ENCODE assay signal across 8 cellular contexts in the genomic region with DNA sequence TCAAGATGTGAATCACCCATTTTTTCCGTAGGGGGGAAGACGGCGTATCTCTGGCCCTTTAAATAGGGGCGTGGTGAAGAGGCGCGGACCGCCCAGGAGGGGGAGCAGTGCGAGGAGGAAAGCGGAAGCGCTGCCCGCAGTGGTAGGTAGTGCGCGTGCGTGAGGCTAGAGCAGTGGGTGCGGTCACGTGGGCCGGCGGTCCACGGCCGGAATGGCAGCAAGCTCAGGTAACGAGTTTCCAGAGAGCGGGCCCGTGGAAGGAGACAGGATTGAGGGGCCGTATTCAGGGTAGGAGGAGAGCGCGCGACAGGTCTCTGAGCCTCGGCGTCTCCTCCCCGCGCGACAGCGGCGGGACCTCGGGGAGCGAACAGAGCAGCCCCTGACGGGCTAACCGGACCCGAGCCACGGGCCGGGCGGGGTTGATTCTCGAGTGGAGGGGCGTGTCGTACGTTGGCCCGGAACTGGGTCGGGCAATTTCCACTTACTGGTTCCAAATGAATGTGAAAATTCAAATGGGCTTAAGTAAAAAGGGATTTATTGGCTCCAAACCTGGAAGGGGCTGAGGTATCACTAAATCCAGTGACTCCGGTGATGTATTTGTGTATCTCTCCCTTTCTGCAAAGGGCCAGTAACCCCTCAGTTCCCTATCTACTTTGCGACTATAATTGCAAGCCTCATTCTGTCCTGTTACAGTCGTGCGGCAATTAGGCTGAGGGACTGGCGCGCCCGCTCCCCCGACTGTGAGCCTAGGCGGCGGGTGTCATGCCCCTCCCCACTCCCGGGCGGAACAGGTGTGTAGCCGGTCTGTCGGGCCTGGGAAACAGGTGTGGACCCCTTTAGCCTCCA. TPM values are rescaled to one million over a fixed set of nuclear protein-coding genes. Genes with fewer than 3 reads are reported as not detected.
DNase-seq lines count a peak whose midpoint lies in the region; ATAC-seq and TF ChIP-seq lines count a peak whose summit lies in the region.

Gene VPS8 (plus strand): TSS at position 168 of the 846 bp plus-strand sequence. CDS start 12,467 bp downstream, outside the sequence.

- H3K36me3 ChIP-seq in BJ (ENCODE audit: control insufficient read depth, insufficient read depth, low read length) (no peaks in the 10 kb centered on the region), colonic mucosa (no peaks in the 10 kb centered on the region)

- DNase-seq in BJ (ENCODE audit: low read depth) (peak; percentile 75), GM19238 (ENCODE audit: insufficient read length, low spot score) (peak; percentile 88), NCI-H510A treated with DMSO at 0.1 percent for 48 hours (lab: John Stamatoyannopoulos, UW) (peak; percentile 99), colonic mucosa (peak; percentile 98)
- peak; percentile 97 for DNase-seq in activated CD4-positive, alpha-beta T cell treated with anti-CD3 and anti-CD28 coated beads for 36 hours
- peak; percentile 92 to 96 for DNase-seq in stimulated activated CD4-positive, alpha-beta T cell treated with anti-CD3 and anti-CD28 coated beads, Interleukin-1b, Interleukin-23, amount 100 ng/mL, for 4 hours (ENCODE audit: low read depth in 2 of 2)

- intact Hi-C loops in activated CD4-positive, alpha-beta T cell treated with anti-CD3 and anti-CD28 coated beads for 36 hours (cut with DNase I, micrococcal nuclease): loop anchor here (1.0 to 2.0 kb wide), 9 partner anchors 100 to 774 kb away; partner anchors contain the start of genes EPHB3 (in 2 of the 2), EEF1AKMT4 (in 1 of the 2), MAGEF1 (in 1 of the 2) and SENP2 (in 1 of the 2)
- intact Hi-C loops in colonic mucosa (cut with DNase I): no loop called here

- peak within 1 kb of the TSS; percentile 94 for H3K27ac Mint-ChIP-seq in activated CD4-positive, alpha-beta T cell treated with anti-CD3 and anti-CD28 coated beads for 36 hours

- peak within 1 kb of the TSS; percentile 67 to 89 for H3K9ac ChIP-seq in colonic mucosa (ENCODE audit: low read depth in 2 of 2, low read length in 2 of 2)

- H3K27me3 ChIP-seq in BJ (ENCODE audit: control insufficient read depth, insufficient read depth, low read length) (no peaks in the 10 kb centered on the region), colonic mucosa (no peaks in the 10 kb centered on the region), layer of hippocampus (ENCODE audit: control insufficient read depth, insufficient read depth, low read length) (no peaks in the 10 kb centered on the region)

- H3K9me3 ChIP-seq in colonic mucosa: no peaks in the 10 kb centered on the region

- POLR2A ChIA-PET in BJ (lab: Charles Lee): no interaction called here
- POLR2A ChIA-PET in activated CD4-positive, alpha-beta T cell treated with anti-CD3 and anti-CD28 coated beads for 36 hours (lab: Charles Lee): interaction anchor here (0.9 kb wide), 1 partner anchor 175 kb away, joined by 4 read pairs; no protein-coding TSS in a partner anchor

- ATAC-seq in HG03442 (IDR thresholded peaks at IDR 0.05; ENCODE audit: unreplicated experiment): peak; percentile 84
- peak; percentile 82 for ATAC-seq in activated CD4-positive, alpha-beta T cell treated with anti-CD3 and anti-CD28 coated beads for 36 hours

- TF ChIP-seq CTCF in BJ (IDR thresholded peaks at IDR 0.05; ENCODE audit: insufficient read depth, low read depth, low read length) (peak; percentile 63), colonic mucosa (IDR thresholded peaks at IDR 0.05) (peak; percentile 63)

- CTCF ChIA-PET in BJ (lab: Yijun Ruan, JAX): interaction anchor here (0.8 to 4.4 kb wide), 4 partner anchors 9 to 251 kb away, joined by 3 to 16 read pairs (median 6); partner anchors contain the start of gene EPHB3
- CTCF ChIA-PET in activated CD4-positive, alpha-beta T cell treated with anti-CD3 and anti-CD28 coated beads for 36 hours (lab: Charles Lee): interaction anchor here (0.6 to 1.6 kb wide), 6 partner anchors 11 to 437 kb away, joined by 3 to 6 read pairs (median 3); no protein-coding TSS in a partner anchor

- no peaks in the 10 kb centered on the region for H3K4me1 ChIP-seq in colonic mucosa

- peaks cover 49% of the 10 kb centered on the region for H3K4me1 Mint-ChIP-seq in activated CD4-positive, alpha-beta T cell treated with anti-CD3 and anti-CD28 coated beads for 36 hours

- H3K4me3 Mint-ChIP-seq in activated CD4-positive, alpha-beta T cell treated with anti-CD3 and anti-CD28 coated beads for 36 hours: peak within 1 kb of the TSS; percentile 97

- peaks cover 11% of the 10 kb centered on the region for H3K36me3 Mint-ChIP-seq in activated CD4-positive, alpha-beta T cell treated with anti-CD3 and anti-CD28 coated beads for 36 hours (ENCODE audit: low read depth)

- H3K4me3 ChIP-seq in BJ (ENCODE audit: low read depth, low read length) (peak within 1 kb of the TSS; percentile 65), colonic mucosa (peak within 1 kb of the TSS; percentile 97)

- H3K27ac ChIP-seq in colonic mucosa: peak within 1 kb of the TSS; percentile 86
- peak within 1 kb of the TSS; percentile 74 for H3K27ac ChIP-seq in layer of hippocampus (ENCODE audit: low read depth, low read length)

- H3K27me3 Mint-ChIP-seq in activated CD4-positive, alpha-beta T cell treated with anti-CD3 and anti-CD28 coated beads for 36 hours: no peaks in the 10 kb centered on the region

- H3K9me3 Mint-ChIP-seq in activated CD4-positive, alpha-beta T cell treated with anti-CD3 and anti-CD28 coated beads for 36 hours (ENCODE audit: low read depth): no peaks in the 10 kb centered on the region

RNA-seq across cellular contexts. Expression of gene VPS8, which starts in this region (rescaled TPM):
- polyA plus RNA-seq in BJ (2011; rRNA removed): 14.3 and 28.7 TPM in 2 replicates
- polyA minus RNA-seq in BJ (2011; rRNA and poly(A)+ RNA removed): 37.3 and 37.9 TPM in 2 replicates
- 10 to 100 TPM; 24.7 to 33.9 TPM for total RNA-seq in activated CD4-positive, alpha-beta T cell treated with anti-CD3 and anti-CD28 coated beads for 36 hours
- total RNA-seq in colonic mucosa: 10 to 100 TPM; 43.7 to 54.8 TPM

Comparison
In these comparisons a context has a peak if more than half of its experiments do, and no peak if none do; other contexts are left out.
1. Peak in every context shown above with its lines: DNase-seq, ATAC-seq, H3K4me3 ChIP-seq and H3K27ac ChIP-seq.